In genomic region chr11:69934861-69935494, GRCh38 we compare ENCODE assay signal across 20 cellular contexts.
DNase-seq lines count a peak whose midpoint lies in the region; ATAC-seq, FAIRE-seq and TF ChIP-seq lines count a peak whose summit lies in the region.
"Had no signal": no experiment of that assay in that cellular context is flagged by ENCODE, and none has a peak within 500 bp of the region (broad histone marks: within the 10 kb centered on the region; RNA-seq: fewer than 3 reads in every experiment).

No MANE protein-coding gene starts in this region.

- no peak overlapping the region for H2AFZ ChIP-seq in PC-9

- H3K4me2 ChIP-seq in PC-9: 0 out of 2 replicates have a peak overlapping the region, but pooled peaks have one; percentile 8
- H3K4me2 ChIP-seq: KMS-11 had no signal

- peak; percentile 74 for DNase-seq in BE2C
- DNase-seq in ELF-1 (ENCODE audit: low read depth, low spot score): peak; percentile 66
- peak; percentile 82 to 84 for DNase-seq in PC-9
- peak; percentile 52 for DNase-seq in kidney
- DNase-seq in activated CD4-positive, alpha-beta T cell treated with anti-CD3 and anti-CD28 coated beads for 1 hour: no peak
- DNase-seq in NCI-H1092 (lab: John Stamatoyannopoulos, UW): no peak
- DNase-seq: activated B cell treated with CpG ODN at 0.5 μM for 24 hours; activated CD8-positive, alpha-beta memory T cell treated with anti-CD3 and anti-CD28 coated beads, Interleukin-2, amount 10 ng/mL, durations not matched to agents 7 days and 5 days; C1 segment of cervical spinal cord; cerebellar nuclear complex; erythroblast; NCI-H187; stimulated activated naive B cell treated with anti-CD40 and anti-IgM and Interleukin-4, amounts not matched to agents 10 μg/mL and 1 μg/mL and 100 μg/mL, for 72 hours; uterus had no signal

- H3K9me3 ChIP-seq in BE2C: no peaks in the 10 kb centered on the region
- H3K9me3 ChIP-seq in PC-9 (ENCODE audit: insufficient read depth, low read depth): peaks cover 7% of the 10 kb centered on the region
- H3K9me3 ChIP-seq in kidney (ENCODE audit: control insufficient read depth in 1 of 2, low read length in 2 of 2): no peaks in the 10 kb centered on the region
- H3K9me3 ChIP-seq: uterus had no signal

- H3K36me3 ChIP-seq in BE2C (no peaks in the 10 kb centered on the region), PC-9 (ENCODE audit: low read depth) (no peaks in the 10 kb centered on the region), kidney (ENCODE audit: control insufficient read depth in 1 of 2, insufficient read depth in 2 of 2, low read length in 2 of 2) (no peaks in the 10 kb centered on the region)
- H3K36me3 ChIP-seq: uterus had no signal

- no peaks in the 10 kb centered on the region for H3K9me2 ChIP-seq in PC-9 (ENCODE audit: insufficient read depth)

- H3K27ac ChIP-seq in PC-9 (peak overlapping the region; percentile 38), kidney (ENCODE audit: low read depth in 2 of 2, low read length in 2 of 2) (no peak overlapping the region)
- H3K27ac ChIP-seq: KMS-11, uterus had no signal

- H4K20me1 ChIP-seq in PC-9 (ENCODE audit: insufficient read depth): no peaks in the 10 kb centered on the region

- no peak for ATAC-seq in HG02678 (IDR thresholded peaks at IDR 0.05; ENCODE audit: unreplicated experiment)
- no peak for ATAC-seq in HG03159 (IDR thresholded peaks at IDR 0.05; ENCODE audit: unreplicated experiment)
- ATAC-seq: activated CD8-positive, alpha-beta memory T cell treated with anti-CD3 and anti-CD28 coated beads, Interleukin-2, amount 10 ng/mL, durations not matched to agents 7 days and 5 days; activated naive CD4-positive, alpha-beta T cell treated with anti-CD3 and anti-CD28 coated beads, Interleukin-2, amount 50 U/mL, for 72 hours; left lobe of liver; stimulated activated naive B cell treated with anti-CD40 and anti-IgM and Interleukin-4, amounts not matched to agents 10 μg/mL and 1 μg/mL and 100 μg/mL, for 72 hours had no signal

- H3F3A ChIP-seq in PC-9 (ENCODE audit: insufficient read depth, low read depth): peaks cover 14% of the 10 kb centered on the region; the same call in 1 of the 2 replicates

- no peak for TF ChIP-seq CTCF in BE2C (IDR thresholded peaks at IDR 0.05; ENCODE audit: low read depth, low read length)
- TF ChIP-seq CTCF in PC-9 (conservative IDR thresholded peaks at IDR 0.05): no peak
- no peak for TF ChIP-seq CTCF in kidney (IDR thresholded peaks at IDR 0.05; ENCODE audit: borderline replicate concordance, extremely low read depth, insufficient read depth)

- FAIRE-seq in kidney (lab: Jason Lieb, UNC): no peak
- FAIRE-seq: G401.6 had no signal

- H3K27me3 ChIP-seq in BE2C (no peaks in the 10 kb centered on the region), PC-9 (ENCODE audit: insufficient read depth, low read depth) (no peaks in the 10 kb centered on the region)
- H3K27me3 ChIP-seq: uterus had no signal

- CTCF ChIA-PET in PC-9 (lab: Charles Lee): no interaction called here

- BruUV-seq in PC-9 (replicated peaks; lab: Mats Ljungman, UMichigan): no TSS peak

- intact Hi-C loops in PC-9 (cut with micrococcal nuclease; ENCODE audit: unreplicated experiment) (no loop called here), kidney (cut with DNase I) (no loop called here)

- POLR2A ChIA-PET in PC-9 (lab: Charles Lee; ENCODE audit: unreplicated experiment): no interaction called here

- H3K4me3 ChIP-seq in BE2C (ENCODE audit: low read depth, low read length) (no peak overlapping the region), PC-9 (no peak overlapping the region), kidney (ENCODE audit: low read length in 2 of 2) (no peak overlapping the region)
- H3K4me3 ChIP-seq: uterus had no signal

- no peaks in the 10 kb centered on the region for H3K79me2 ChIP-seq in PC-9 (ENCODE audit: low read depth)

- H3K4me1 ChIP-seq in BE2C (peaks cover 8% of the 10 kb centered on the region), PC-9 (replicated peaks; ENCODE audit: insufficient read depth) (peaks cover 26% of the 10 kb centered on the region), kidney (ENCODE audit: control insufficient read depth in 1 of 2, insufficient read depth in 1 of 2, low read depth in 1 of 2, low read length in 2 of 2) (peaks cover 0 to under 1% of the 10 kb centered on the region in 2 donors)

- H3K9ac ChIP-seq in kidney (ENCODE audit: low read length in 2 of 2): no peak overlapping the region
- H3K9ac ChIP-seq: KMS-11 had no signal

Comparison
In these comparisons a context has a peak if more than half of its experiments do, and no peak if none do; other contexts are left out.
1. DNase-seq: peak in BE2C (single experiment), ELF-1 (single experiment), PC-9 (2 of 2) and kidney (single experiment); none in activated CD4-positive, alpha-beta T cell treated with anti-CD3 and anti-CD28 coated beads for 1 hour (single experiment) and NCI-H1092 (single experiment).